Comparison of ENCODE assay signal across 2 cellular contexts in the genomic region with DNA sequence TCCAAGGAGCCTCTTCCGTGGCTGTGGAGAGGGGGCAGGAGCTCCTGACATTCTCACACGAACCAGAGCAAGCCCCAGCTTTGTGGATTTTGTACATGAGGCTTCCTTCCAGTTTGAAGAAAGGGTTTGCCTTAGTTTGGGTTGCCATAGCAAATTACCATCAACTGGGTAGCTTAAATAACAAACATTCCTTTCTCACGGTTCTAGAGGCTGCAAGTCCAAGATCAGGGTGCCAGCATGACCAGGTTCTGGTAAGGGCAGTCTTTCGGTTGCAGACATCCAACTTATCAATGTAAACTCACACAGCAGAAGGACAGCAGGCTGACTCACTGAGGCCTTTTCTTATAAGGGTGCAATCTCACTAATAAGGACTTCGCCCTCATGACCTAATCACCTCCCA.
TF ChIP-seq lines count a peak whose summit lies in the region.

No MANE protein-coding gene starts in this region.

TF ChIP-seq in HCT116, 20 proteins besides CTCF, POLR2A, EP300 and RAD21 (continued from another document):
- TF ChIP-seq ZBTB33 (IDR thresholded peaks at IDR 0.05; ENCODE audit: extremely low read depth, insufficient replicate concordance, low read length) (no peak), SIN3A (IDR thresholded peaks at IDR 0.05; ENCODE audit: low read depth) (no peak), JUND (IDR thresholded peaks at IDR 0.05) (no peak), EZH2phosphoT487 (IDR thresholded peaks at IDR 0.05; ENCODE audit: borderline replicate concordance) (no peak), SP1 (IDR thresholded peaks at IDR 0.05; ENCODE audit: low read depth) (no peak), SRF (IDR thresholded peaks at IDR 0.05; ENCODE audit: low read depth) (no peak), EZH2 (IDR thresholded peaks at IDR 0.05) (no peak), ZNF274 (IDR thresholded peaks at IDR 0.05; ENCODE audit: low read depth, low read length) (no peak), TCF7L2 (IDR thresholded peaks at IDR 0.05; ENCODE audit: borderline replicate concordance, extremely low read depth, insufficient read depth, insufficient read length) (no peak), ELF1 (IDR thresholded peaks at IDR 0.05; ENCODE audit: borderline replicate concordance, low read depth) (no peak), CBX3 (IDR thresholded peaks at IDR 0.05; ENCODE audit: low read depth) (no peak), FOSL1 (IDR thresholded peaks at IDR 0.05; ENCODE audit: low read depth) (no peak), REST (IDR thresholded peaks at IDR 0.05; ENCODE audit: low read depth) (no peak), YY1 (IDR thresholded peaks at IDR 0.05; ENCODE audit: extremely low read depth, insufficient replicate concordance, low read depth, low read length) (no peak), ATF3 (IDR thresholded peaks at IDR 0.05) (no peak), EGR1 (IDR thresholded peaks at IDR 0.05; ENCODE audit: low read depth) (no peak), POLR2AphosphoS5 (IDR thresholded peaks at IDR 0.05; ENCODE audit: low read depth, low read length) (no peak)
- TF ChIP-seq, protein P1, sequence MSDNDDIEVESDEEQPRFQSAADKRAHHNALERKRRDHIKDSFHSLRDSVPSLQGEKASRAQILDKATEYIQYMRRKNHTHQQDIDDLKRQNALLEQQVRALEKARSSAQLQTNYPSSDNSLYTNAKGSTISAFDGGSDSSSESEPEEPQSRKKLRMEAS (IDR thresholded peaks at IDR 0.05): no peak
TF ChIP-seq in HCT116: peak in this region for 0.

TF ChIP-seq in SK-N-SH, 30 proteins besides CTCF, POLR2A, EP300 and RAD21 (continued from another document):
- TF ChIP-seq, protein P1 (IDR thresholded peaks at IDR 0.05; ENCODE audit: low read depth): no peak
- no peak for TF ChIP-seq REST (IDR thresholded peaks at IDR 0.05; ENCODE audit: low read depth, low read length)
- TF ChIP-seq FOSL2 (IDR thresholded peaks at IDR 0.05; ENCODE audit: borderline replicate concordance, low read depth): no peak
- TF ChIP-seq GABPA (IDR thresholded peaks at IDR 0.05; ENCODE audit: low read depth): no peak
